ENCODE assay signal across 17 cellular contexts in genomic region chr3:33942483-33943150, GRCh38.
DNase-seq lines count a peak whose midpoint lies in the region; ATAC-seq and TF ChIP-seq lines count a peak whose summit lies in the region.
"Had no signal": no experiment of that assay in that cellular context is flagged by ENCODE, and none has a peak within 500 bp of the region (broad histone marks: within the 10 kb centered on the region; RNA-seq: fewer than 3 reads in every experiment).

No MANE protein-coding gene starts in this region.

- H3K27ac ChIP-seq in osteoblast (ENCODE audit: low read depth, low read length), result no peak overlapping the region
- H3K27ac ChIP-seq: psoas muscle had no signal

- H3K79me2 ChIP-seq in osteoblast (ENCODE audit: insufficient read depth, low read length), result no peaks in the 10 kb centered on the region

- no peaks in the 10 kb centered on the region for H3K4me1 ChIP-seq in osteoblast (ENCODE audit: insufficient read depth, low read length)
- H3K4me1 ChIP-seq: adrenal gland, psoas muscle had no signal

- POLR2A ChIA-PET in GM10248 (lab: Yijun Ruan, JAX), result no interaction called here

- H2AFZ ChIP-seq in osteoblast (ENCODE audit: low read length), result no peak overlapping the region

- CTCF ChIA-PET in GM10248 (lab: Yijun Ruan, JAX), result no interaction called here

- H4K20me1 ChIP-seq in osteoblast (ENCODE audit: insufficient read depth, low read length), result no peaks in the 10 kb centered on the region

- no peaks in the 10 kb centered on the region for H3K36me3 ChIP-seq in osteoblast (ENCODE audit: insufficient read depth, low read length)
- H3K36me3 ChIP-seq: adrenal gland had no signal

- TF ChIP-seq CTCF in osteoblast (IDR thresholded peaks at IDR 0.05; ENCODE audit: extremely low read depth, low read depth, low read length), result no peak
- TF ChIP-seq CTCF in GM10248 (IDR thresholded peaks at IDR 0.05; ENCODE audit: control extremely low read depth, extremely low read depth, low read depth, missing control alignments), result no peak

- H3K27me3 ChIP-seq in osteoblast (ENCODE audit: insufficient read depth, low read length), result peaks cover 8% of the 10 kb centered on the region
- H3K27me3 ChIP-seq: adrenal gland had no signal

- H3K9me3 ChIP-seq in osteoblast (ENCODE audit: low read depth, low read length), result no peaks in the 10 kb centered on the region
- H3K9me3 ChIP-seq: adrenal gland, psoas muscle had no signal

- no peak overlapping the region for H3K4me3 ChIP-seq in osteoblast (ENCODE audit: insufficient read depth, low read length)
- H3K4me3 ChIP-seq: adrenal gland, psoas muscle had no signal

- no peak overlapping the region for H3K4me2 ChIP-seq in osteoblast (ENCODE audit: insufficient read depth, low read length)

- DNase-seq in amniotic epithelial cell (ENCODE audit: low read depth) (peak; percentile 9), osteoblast (ENCODE audit: insufficient read length, low spot score, missing footprints) (peak; percentile 42), GM10248 (ENCODE audit: extremely low spot score) (no peak), activated gamma-delta T cell treated with Interleukin-2 at 50 U/mL for 16 hours (no peak), NCI-H2029 (lab: John Stamatoyannopoulos, UW) (no peak)
- DNase-seq: activated T-cell treated with anti-CD3 and anti-CD28 coated beads, Interleukin-2, amount 50 U/mL, for 24 hours; C1 segment of cervical spinal cord; DND-41; HCEC 1CT; left ventricle myocardium superior; naive B cell; NCI-H1092 treated with DMSO at 0.1 percent for 48 hours; psoas muscle had no signal

- ATAC-seq in GM18517 (IDR thresholded peaks at IDR 0.05; ENCODE audit: unreplicated experiment), result peak; percentile 54
- peak; percentile 61 for ATAC-seq in HG02884 (IDR thresholded peaks at IDR 0.05; ENCODE audit: unreplicated experiment)
- ATAC-seq: left ventricle myocardium superior, Panc1, psoas muscle had no signal

Comparison
In these comparisons a context has a peak if more than half of its experiments do, and no peak if none do; other contexts are left out.
1. DNase-seq: peak in amniotic epithelial cell (single experiment) and osteoblast (single experiment); none in GM10248 (single experiment), activated gamma-delta T cell treated with Interleukin-2 at 50 U/mL for 16 hours (single experiment) and NCI-H2029 (single experiment).